ENCODE assay signal across 6 cellular contexts in the genomic region with DNA sequence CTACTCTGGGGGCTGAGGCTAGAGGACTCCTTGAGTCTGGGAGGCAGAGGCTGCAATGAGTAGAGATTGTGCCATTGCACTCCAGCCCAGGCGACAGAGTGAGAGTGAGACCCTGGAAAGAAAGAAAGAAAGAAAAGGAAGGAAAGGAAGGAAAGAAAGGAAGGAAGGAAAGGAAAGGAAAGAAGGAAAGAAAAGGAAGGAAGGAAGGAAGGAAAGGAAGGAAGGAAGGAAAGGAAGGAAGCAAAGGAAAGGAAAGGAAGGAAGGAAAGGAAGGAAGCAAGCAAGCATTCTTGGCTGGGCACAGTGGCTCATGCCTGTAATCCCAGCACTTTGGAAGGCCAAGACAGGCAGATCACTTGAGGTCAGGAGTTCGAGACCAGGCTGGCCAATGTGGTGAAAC. TPM values are rescaled to one million over a fixed set of nuclear protein-coding genes. Genes with fewer than 3 reads are reported as not detected.
DNase-seq lines count a peak whose midpoint lies in the region; ATAC-seq and TF ChIP-seq lines count a peak whose summit lies in the region.
"Not testable (repeated sequence)": the region's sequence is repeated elsewhere in the genome, so short reads cannot be mapped to it uniquely, and the experiment has no call there.

No MANE protein-coding gene starts in this region.

- intact Hi-C loops in CD14-positive monocyte (cut with micrococcal nuclease) = loop anchor here in 1 of 2 donors (5.0 to 10.0 kb wide), 2 partner anchors 36 to 76 kb away; a partner anchor contains a TSS
- intact Hi-C loops in Right ventricle myocardium inferior (cut with DNase I) = not testable (repeated sequence)

- POLR2A ChIA-PET in HEK293 (lab: Yijun Ruan, JAX) = not testable (repeated sequence)

- not testable (repeated sequence) for H3K27me3 Mint-ChIP-seq in CD14-positive monocyte (ENCODE audit: low read depth in 3 of 3); activated T-helper 17 cell treated with anti-CD3 and anti-CD28 coated beads, Interleukin-2, amount 50 U/mL, for 72 hours; endothelial cell (ENCODE audit: unreplicated experiment); progenitor cell of endocrine pancreas

- H3K27ac ChIP-seq in HEK293 (ENCODE audit: extremely low read depth, low read depth, low read length) = not testable (repeated sequence)

- not testable (repeated sequence) for ATAC-seq in activated T-helper 17 cell treated with anti-CD3 and anti-CD28 coated beads, Interleukin-2, amount 50 U/mL, for 72 hours (replicated peaks); Right ventricle myocardium inferior

- DNase-seq in CD14-positive monocyte (ENCODE audit: low spot score); endothelial cell (ENCODE audit: low spot score); progenitor cell of endocrine pancreas (ENCODE audit: low spot score, unreplicated experiment): not testable (repeated sequence)
- peak; percentile 18 for DNase-seq in Right ventricle myocardium inferior (ENCODE audit: missing footprints)

- H3K9me3 Mint-ChIP-seq in CD14-positive monocyte (peaks cover 18 to 28% (median 24%) of the 10 kb centered on the region in 7 donors), progenitor cell of endocrine pancreas (ENCODE audit: low read depth) (peaks cover 19% of the 10 kb centered on the region)
- peaks cover 15% of the 10 kb centered on the region for H3K9me3 Mint-ChIP-seq in activated T-helper 17 cell treated with anti-CD3 and anti-CD28 coated beads, Interleukin-2, amount 50 U/mL, for 72 hours
- not testable (repeated sequence) for H3K9me3 Mint-ChIP-seq in endothelial cell (ENCODE audit: unreplicated experiment)

- not testable (repeated sequence) for H3K4me3 ChIP-seq in HEK293 (ENCODE audit: low read depth, low read length)

- H3K36me3 ChIP-seq in HEK293 (ENCODE audit: control insufficient read depth in 2 of 2, insufficient read depth in 1 of 2, low read length in 2 of 2) = peaks cover 0 to 49% of the 10 kb centered on the region in 2 experiments; a peak in 2 of 3 replicates

- H3K4me1 Mint-ChIP-seq in CD14-positive monocyte = peaks cover 20% of the 10 kb centered on the region
- not testable (repeated sequence) for H3K4me1 Mint-ChIP-seq in activated T-helper 17 cell treated with anti-CD3 and anti-CD28 coated beads, Interleukin-2, amount 50 U/mL, for 72 hours; endothelial cell (ENCODE audit: unreplicated experiment); progenitor cell of endocrine pancreas (ENCODE audit: low read depth)

- peaks cover 33 to 52% of the 10 kb centered on the region in 2 donors for H3K36me3 Mint-ChIP-seq in CD14-positive monocyte
- peaks cover 14% of the 10 kb centered on the region for H3K36me3 Mint-ChIP-seq in activated T-helper 17 cell treated with anti-CD3 and anti-CD28 coated beads, Interleukin-2, amount 50 U/mL, for 72 hours (ENCODE audit: low read depth)
- peaks cover 17% of the 10 kb centered on the region for H3K36me3 Mint-ChIP-seq in endothelial cell (ENCODE audit: low read depth, unreplicated experiment)
- H3K36me3 Mint-ChIP-seq in progenitor cell of endocrine pancreas (ENCODE audit: insufficient read depth) = peaks cover 25% of the 10 kb centered on the region

- TF ChIP-seq CTCF in CD14-positive monocyte (IDR thresholded peaks at IDR 0.05); HEK293 (tag by site-specific recombination; IDR thresholded peaks at IDR 0.05); endothelial cell (IDR thresholded peaks at IDR 0.05; ENCODE audit: unreplicated experiment); progenitor cell of endocrine pancreas (IDR thresholded peaks at IDR 0.05; ENCODE audit: unreplicated experiment): not testable (repeated sequence)

- peak overlapping the region in 5 of 7 donors; percentile 7 to 64 (median 42) for H3K27ac Mint-ChIP-seq in CD14-positive monocyte
- peak overlapping the region; percentile 29 for H3K27ac Mint-ChIP-seq in activated T-helper 17 cell treated with anti-CD3 and anti-CD28 coated beads, Interleukin-2, amount 50 U/mL, for 72 hours
- peak overlapping the region; percentile 12 for H3K27ac Mint-ChIP-seq in endothelial cell (ENCODE audit: unreplicated experiment)
- H3K27ac Mint-ChIP-seq in progenitor cell of endocrine pancreas = peak overlapping the region; percentile 77

- H3K4me1 ChIP-seq in HEK293 (ENCODE audit: control insufficient read depth, insufficient read depth, low read length) = not testable (repeated sequence)

- H3K4me3 Mint-ChIP-seq in CD14-positive monocyte; activated T-helper 17 cell treated with anti-CD3 and anti-CD28 coated beads, Interleukin-2, amount 50 U/mL, for 72 hours; endothelial cell (ENCODE audit: unreplicated experiment); progenitor cell of endocrine pancreas (ENCODE audit: low read depth): not testable (repeated sequence)

- CTCF ChIA-PET in HEK293 (lab: Yijun Ruan, JAX) = interaction anchor here (0.6 kb wide), 1 partner anchor 424 kb away, joined by 6 read pairs; no protein-coding TSS in a partner anchor

- not testable (repeated sequence) for H3K9me3 ChIP-seq in HEK293 (ENCODE audit: control insufficient read depth, insufficient read depth, low read depth, low read length)

TF ChIP-seq in HEK293, 187 proteins besides CTCF, POLR2A, EP300 and RAD21:
- peak; percentile 91 for TF ChIP-seq ZNF366 (tag by site-specific recombination; conservative IDR thresholded peaks at IDR 0.05)
- TF ChIP-seq, protein P1, sequence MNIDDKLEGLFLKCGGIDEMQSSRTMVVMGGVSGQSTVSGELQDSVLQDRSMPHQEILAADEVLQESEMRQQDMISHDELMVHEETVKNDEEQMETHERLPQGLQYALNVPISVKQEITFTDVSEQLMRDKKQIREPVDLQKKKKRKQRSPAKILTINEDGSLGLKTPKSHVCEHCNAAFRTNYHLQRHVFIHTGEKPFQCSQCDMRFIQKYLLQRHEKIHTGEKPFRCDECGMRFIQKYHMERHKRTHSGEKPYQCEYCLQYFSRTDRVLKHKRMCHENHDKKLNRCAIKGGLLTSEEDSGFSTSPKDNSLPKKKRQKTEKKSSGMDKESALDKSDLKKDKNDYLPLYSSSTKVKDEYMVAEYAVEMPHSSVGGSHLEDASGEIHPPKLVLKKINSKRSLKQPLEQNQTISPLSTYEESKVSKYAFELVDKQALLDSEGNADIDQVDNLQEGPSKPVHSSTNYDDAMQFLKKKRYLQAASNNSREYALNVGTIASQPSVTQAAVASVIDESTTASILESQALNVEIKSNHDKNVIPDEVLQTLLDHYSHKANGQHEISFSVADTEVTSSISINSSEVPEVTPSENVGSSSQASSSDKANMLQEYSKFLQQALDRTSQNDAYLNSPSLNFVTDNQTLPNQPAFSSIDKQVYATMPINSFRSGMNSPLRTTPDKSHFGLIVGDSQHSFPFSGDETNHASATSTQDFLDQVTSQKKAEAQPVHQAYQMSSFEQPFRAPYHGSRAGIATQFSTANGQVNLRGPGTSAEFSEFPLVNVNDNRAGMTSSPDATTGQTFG (tag by site-specific recombination; IDR thresholded peaks at IDR 0.05; ENCODE audit: borderline replicate concordance) = 0 out of 2 replicates have a peak, but pooled peaks have one; percentile 22
- TF ChIP-seq PRDM1 (tag by site-specific recombination; IDR thresholded peaks at IDR 0.05) = peak; percentile 92

RNA-seq across cellular contexts. Expression of a gene that starts 54.2 kb away (rescaled TPM):
- 1 to 10 TPM; 8.1 to 8.7 TPM for polyA plus RNA-seq in CD14-positive monocyte
- total RNA-seq in activated T-helper 17 cell treated with anti-CD3 and anti-CD28 coated beads, Interleukin-2, amount 50 U/mL, for 72 hours = 1 to 10 TPM; 7.8 to 9.7 TPM
- total RNA-seq in endothelial cell (ENCODE audit: unreplicated experiment) (9.6 TPM), Right ventricle myocardium inferior (37.0 TPM), progenitor cell of endocrine pancreas (11.6 and 12.9 TPM in 2 replicates)

Comparison
In these comparisons a context has a peak if more than half of its experiments do, and no peak if none do; other contexts are left out.
1. H3K27ac Mint-ChIP-seq: peak in every context shown above with its lines; median percentile 77 in progenitor cell of endocrine pancreas; 42 in CD14-positive monocyte; 29 in activated T-helper 17 cell treated with anti-CD3 and anti-CD28 coated beads, Interleukin-2, amount 50 U/mL, for 72 hours; 12 in endothelial cell.